Comparison of ENCODE assay signal across 16 cellular contexts in genomic region chr1:66240491-66241484, GRCh38.
DNase-seq lines count a peak whose midpoint lies in the region; ATAC-seq and TF ChIP-seq lines count a peak whose summit lies in the region.
"Had no signal": no experiment of that assay in that cellular context is flagged by ENCODE, and none has a peak within 500 bp of the region (broad histone marks: within the 10 kb centered on the region; RNA-seq: fewer than 3 reads in every experiment).

No MANE protein-coding gene starts in this region.

- TF ChIP-seq CTCF in OCI-LY1 (IDR thresholded peaks at IDR 0.05; ENCODE audit: low read length) = no peak

- DNase-seq in COLO829 (ENCODE audit: low spot score) = peak; percentile 33
- peak; percentile 62 for DNase-seq in astrocyte of the hippocampus (ENCODE audit: low read depth, low spot score)
- DNase-seq in myocyte (ENCODE audit: low read depth) = peak; percentile 71
- no peak for DNase-seq in MV-4-11 (lab: John Stamatoyannopoulos, UW)
- DNase-seq: DMS153, NCI-H1048, NCI-H146, NCI-H2081 treated with DMSO at 0.1 percent for 48 hours, NCI-H226, NCI-H526, PC-3 had no signal

- no peaks in the 10 kb centered on the region for H3K27me3 ChIP-seq in OCI-LY1 (ENCODE audit: insufficient read depth, low read length)
- H3K27me3 ChIP-seq: BLaER1 treated with 17β-estradiol and CSF1 and Interleukin-3, amounts not matched to agents 10 nM and 100 nM had no signal

- no peak overlapping the region for H2AFZ ChIP-seq in OCI-LY1 (ENCODE audit: low read length)

- peaks cover 92% of the 10 kb centered on the region for H3K4me1 ChIP-seq in OCI-LY1 (ENCODE audit: insufficient read depth, low read length, severe bottlenecking)

- no peaks in the 10 kb centered on the region for H3K9me3 ChIP-seq in OCI-LY1 (ENCODE audit: low read length)
- H3K9me3 ChIP-seq: BLaER1 treated with 17β-estradiol and CSF1 and Interleukin-3, amounts not matched to agents 10 nM and 100 nM had no signal

- peak overlapping the region; percentile 6; the same call in 1 of the 2 replicates for H3K4me2 ChIP-seq in OCI-LY1 (ENCODE audit: low read length)
- H3K4me2 ChIP-seq: BLaER1 treated with 17β-estradiol and CSF1 and Interleukin-3, amounts not matched to agents 10 nM and 100 nM had no signal

- peak overlapping the region; percentile 80 for H3K27ac ChIP-seq in OCI-LY1 (ENCODE audit: low read depth, low read length, poor library complexity, severe bottlenecking)
- H3K27ac ChIP-seq: BLaER1 treated with 17β-estradiol and CSF1 and Interleukin-3, amounts not matched to agents 10 nM and 100 nM had no signal

- H4K20me1 ChIP-seq in OCI-LY1 (ENCODE audit: insufficient read depth, low read length) = no peaks in the 10 kb centered on the region
- H4K20me1 ChIP-seq: BLaER1 treated with 17β-estradiol and CSF1 and Interleukin-3, amounts not matched to agents 10 nM and 100 nM had no signal

- ATAC-seq in GM18909 (IDR thresholded peaks at IDR 0.05; ENCODE audit: poor library complexity, unreplicated experiment) = no peak
- no peak for ATAC-seq in GM19397 (IDR thresholded peaks at IDR 0.05; ENCODE audit: unreplicated experiment)
- ATAC-seq: PC-3 had no signal

- H3F3A ChIP-seq in OCI-LY1 (ENCODE audit: insufficient read depth, low read length) = no peaks in the 10 kb centered on the region

- no peak overlapping the region for H3K4me3 ChIP-seq in OCI-LY1 (ENCODE audit: low read depth, low read length, poor library complexity, severe bottlenecking)
- H3K4me3 ChIP-seq: BLaER1 treated with 17β-estradiol and CSF1 and Interleukin-3, amounts not matched to agents 10 nM and 100 nM; K562 had no signal

- H3K36me3 ChIP-seq in OCI-LY1 (ENCODE audit: insufficient read depth, low read length) = no peaks in the 10 kb centered on the region
- H3K36me3 ChIP-seq: BLaER1 treated with 17β-estradiol and CSF1 and Interleukin-3, amounts not matched to agents 10 nM and 100 nM had no signal

- no peaks in the 10 kb centered on the region for H3K79me2 ChIP-seq in OCI-LY1 (ENCODE audit: insufficient read depth, low read length)

- H3K9me2 ChIP-seq in OCI-LY1 (ENCODE audit: low read depth, low read length) = no peaks in the 10 kb centered on the region

- peak overlapping the region; percentile 50 for H3K9ac ChIP-seq in OCI-LY1 (ENCODE audit: low read length)
- H3K9ac ChIP-seq: BLaER1 treated with 17β-estradiol and CSF1 and Interleukin-3, amounts not matched to agents 10 nM and 100 nM had no signal
